In the genomic region with DNA sequence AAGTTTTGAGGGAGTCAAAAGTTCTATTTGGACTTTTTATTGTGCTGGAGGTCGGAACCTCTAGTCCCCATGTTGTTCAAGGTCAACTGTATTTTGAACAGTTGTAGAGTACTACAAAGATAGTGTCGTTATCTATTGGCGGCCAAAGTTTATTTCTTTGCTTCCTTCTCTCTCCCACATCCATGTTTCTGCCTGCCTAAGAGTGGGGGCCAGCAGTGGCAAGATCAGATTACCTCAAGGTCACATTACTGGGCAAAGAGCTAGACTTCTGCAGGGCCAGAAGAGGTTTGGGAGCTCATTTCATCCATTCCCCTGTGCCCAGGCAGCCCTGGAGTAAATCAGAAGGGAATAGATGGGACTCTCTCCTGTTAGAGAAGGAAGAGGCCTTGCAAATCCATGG, we compare ENCODE assay signal across 24 cellular contexts.
DNase-seq lines count a peak whose midpoint lies in the region; ATAC-seq and TF ChIP-seq lines count a peak whose summit lies in the region.
"Had no signal": no experiment of that assay in that cellular context is flagged by ENCODE, and none has a peak within 500 bp of the region (broad histone marks: within the 10 kb centered on the region; RNA-seq: fewer than 3 reads in every experiment).

No MANE protein-coding gene starts in this region.

- dilution Hi-C loops in mammary epithelial cell (cut with HindIII; ENCODE audit: low sequenced_read_pairs), result no loop called here

- no peak for TF ChIP-seq EP300 in upper lobe of left lung (IDR thresholded peaks at IDR 0.05)

- H3K9me3 ChIP-seq in left ventricle myocardium inferior (replicated peaks) (no peaks in the 10 kb centered on the region), neutrophil (no peaks in the 10 kb centered on the region), upper lobe of left lung (no peaks in the 10 kb centered on the region), mammary epithelial cell (replicated peaks; ENCODE audit: insufficient read depth, low read length) (no peaks in the 10 kb centered on the region)

- DNase-seq in left ventricle myocardium inferior (no peak), left cardiac atrium (no peak), islet precursor cell (peak; percentile 32), upper lobe of left lung (no peak), NCI-H345 treated with DMSO at 0.1 percent for 48 hours (lab: John Stamatoyannopoulos, UW; ENCODE audit: unreplicated experiment) (no peak), mammary epithelial cell (no peak)
- DNase-seq: activated CD4-positive, CD25-positive, alpha-beta regulatory T cell treated with anti-CD3 and anti-CD28 coated beads, Interleukin-2, amount 50 U/mL, for 72 hours; activated CD8-positive, alpha-beta T cell treated with anti-CD3 and anti-CD28 coated beads for 36 hours; activated naive CD4-positive, alpha-beta T cell treated with anti-CD3 and anti-CD28 coated beads, Interleukin-2, amount 50 U/mL, for 16 hours; amygdala; effector memory CD8-positive, alpha-beta T cell; foreskin melanocyte; hippocampal formation; NCI-H1105 treated with DMSO at 0.1 percent for 48 hours; NCI-H2029; NCI-H2227 treated with DMSO at 0.1 percent for 48 hours; RPMI8226; stimulated activated naive CD8-positive, alpha-beta T cell treated with anti-CD3 and anti-CD28 coated beads, Interleukin-15, Interleukin-2, amounts not matched to agents 100 U/mL and 50 U/mL, for 24 hours had no signal

- TF ChIP-seq CTCF in left ventricle myocardium inferior (IDR thresholded peaks at IDR 0.05; ENCODE audit: borderline replicate concordance) (no peak), neutrophil (IDR thresholded peaks at IDR 0.05) (no peak), upper lobe of left lung (IDR thresholded peaks at IDR 0.05) (no peak), mammary epithelial cell (conservative IDR thresholded peaks at IDR 0.05 in 1 of 2, IDR thresholded peaks at IDR 0.05 in 1 of 2; ENCODE audit: extremely low read depth in 1 of 2, insufficient read depth in 1 of 2, low read depth in 1 of 2, low read length in 2 of 2) (no peak)

- no peaks in the 10 kb centered on the region for H3K79me2 ChIP-seq in mammary epithelial cell (ENCODE audit: insufficient read depth, low read length)

- no peak for ATAC-seq in left cardiac atrium
- no peak for ATAC-seq in upper lobe of left lung (ENCODE audit: low FRiP score in 2 of 2)
- ATAC-seq in HG03108 (IDR thresholded peaks at IDR 0.05; ENCODE audit: unreplicated experiment), result no peak
- ATAC-seq: activated CD8-positive, alpha-beta T cell treated with anti-CD3 and anti-CD28 coated beads for 36 hours; activated T-helper 17 cell treated with anti-CD3 and anti-CD28 coated beads, Interleukin-2, amount 50 U/mL, for 72 hours; effector memory CD8-positive, alpha-beta T cell; left lobe of liver; stimulated activated naive CD8-positive, alpha-beta T cell treated with anti-CD3 and anti-CD28 coated beads, Interleukin-15, Interleukin-2, amounts not matched to agents 100 U/mL and 50 U/mL, for 24 hours had no signal

- H3K36me3 ChIP-seq in left ventricle myocardium inferior (peaks cover 70% of the 10 kb centered on the region), neutrophil (peaks cover 5% of the 10 kb centered on the region), upper lobe of left lung (peaks cover 0 to 42% (median 5%) of the 10 kb centered on the region in 4 donors), mammary epithelial cell (ENCODE audit: insufficient read depth, low read length) (no peaks in the 10 kb centered on the region)

- CTCF ChIA-PET in mammary epithelial cell (lab: Charles Lee; ENCODE audit: low non-redundant PET), result no interaction called here

- H4K20me1 ChIP-seq in mammary epithelial cell (ENCODE audit: insufficient read depth, low read length), result no peaks in the 10 kb centered on the region

- no peaks in the 10 kb centered on the region for H3K27me3 ChIP-seq in left ventricle myocardium inferior (ENCODE audit: low read depth)
- no peaks in the 10 kb centered on the region for H3K27me3 ChIP-seq in neutrophil
- H3K27me3 ChIP-seq in upper lobe of left lung, result no peaks in the 10 kb centered on the region
- no peaks in the 10 kb centered on the region for H3K27me3 ChIP-seq in mammary epithelial cell (ENCODE audit: insufficient read depth, low read length)

- no peak overlapping the region for H3K9ac ChIP-seq in mammary epithelial cell (ENCODE audit: insufficient read depth, low read length)

- in situ Hi-C loops in mammary epithelial cell (cut with MboI; ENCODE audit: low sequenced_read_pairs in 2 of 2), result no loop called here

- H3K4me1 ChIP-seq in left ventricle myocardium inferior (peaks cover 100% of the 10 kb centered on the region), neutrophil (ENCODE audit: control insufficient read depth in 1 of 2, insufficient read depth in 1 of 2, low read depth in 1 of 2, low read length in 1 of 2) (peaks cover 56 to 58% of the 10 kb centered on the region in 2 experiments), upper lobe of left lung (peaks cover 48 to 75% (median 69%) of the 10 kb centered on the region in 4 donors), mammary epithelial cell (ENCODE audit: insufficient read depth, low read length) (peaks cover 30% of the 10 kb centered on the region)

- no peak overlapping the region for H2AFZ ChIP-seq in mammary epithelial cell (ENCODE audit: low read depth, low read length)

- intact Hi-C loops in left ventricle myocardium inferior (cut with micrococcal nuclease), result no loop called here
- intact Hi-C loops in left cardiac atrium (cut with DNase I), result loop anchor here in 1 of 2 donors (10.0 kb wide), 1 partner anchor 69 kb away; a partner anchor contains a TSS
- intact Hi-C loops in mammary epithelial cell (cut with micrococcal nuclease), result no loop called here

- WGBS in upper lobe of left lung, 2 donors, result 59 to 68% methylated on average over 3 of the region's 3 CpGs
- 96% methylated on average over 3 of the region's 3 CpGs for WGBS in mammary epithelial cell (ENCODE audit: low coverage, missing lambda C conversion rate)

- H3K4me3 ChIP-seq in left ventricle myocardium inferior, result peak overlapping the region; percentile 7
- peak overlapping the region; percentile 15 to 37 for H3K4me3 ChIP-seq in neutrophil (ENCODE audit: low read depth in 1 of 2, low read length in 1 of 2)
- no peak overlapping the region for H3K4me3 ChIP-seq in upper lobe of left lung
- no peak overlapping the region for H3K4me3 ChIP-seq in mammary epithelial cell (replicated peaks in 1 of 3; ENCODE audit: insufficient read depth in 1 of 3, low read depth in 2 of 3, low read length in 3 of 3)
- H3K4me3 ChIP-seq: coronary artery, SK-N-MC had no signal

- H3K27ac ChIP-seq in left ventricle myocardium inferior (replicated peaks), result peak overlapping the region; percentile 83
- H3K27ac ChIP-seq in neutrophil, result peak overlapping the region; percentile 73
- peak overlapping the region; percentile 58 to 74 (median 66) for H3K27ac ChIP-seq in upper lobe of left lung
- H3K27ac ChIP-seq in mammary epithelial cell (ENCODE audit: insufficient read depth, low read depth, low read length), result no peak overlapping the region
- H3K27ac ChIP-seq: SK-N-MC had no signal

- no TSS peak for BruUV-seq in mammary epithelial cell (replicated peaks; lab: Mats Ljungman, UMichigan)

- no peak for TF ChIP-seq POLR2A in upper lobe of left lung (IDR thresholded peaks at IDR 0.05)

- no peak overlapping the region for H3K4me2 ChIP-seq in mammary epithelial cell (ENCODE audit: insufficient read depth, low read depth, low read length)

Comparison
In these comparisons a context has a peak if more than half of its experiments do, and no peak if none do; other contexts are left out.
1. H3K4me3 ChIP-seq: peak in left ventricle myocardium inferior (single experiment) and neutrophil (2 of 2); none in upper lobe of left lung (0 of 4) and mammary epithelial cell (0 of 3).